In genomic region chr17:61487161-61487654, GRCh38 we compare ENCODE assay signal across 15 cellular contexts. TPM values are rescaled to one million over a fixed set of nuclear protein-coding genes. Genes with fewer than 3 reads are reported as not detected.
DNase-seq lines count a peak whose midpoint lies in the region; ATAC-seq and TF ChIP-seq lines count a peak whose summit lies in the region.
"Had no signal": no experiment of that assay in that cellular context is flagged by ENCODE, and none has a peak within 500 bp of the region (broad histone marks: within the 10 kb centered on the region; RNA-seq: fewer than 3 reads in every experiment).

No MANE protein-coding gene starts in this region.

- H3K9me1 ChIP-seq in IMR-90 (ENCODE audit: insufficient read depth, low read length) = peaks cover 8% of the 10 kb centered on the region; the same call in 1 of the 2 replicates

- in situ Hi-C loops in IMR-90 (cut with MboI; ENCODE audit: low sequenced_read_pairs) = no loop called here

- no peak for TF ChIP-seq POLR2A in IMR-90 (IDR thresholded peaks at IDR 0.05; ENCODE audit: low read depth, low read length)

- H3K4me3 Mint-ChIP-seq in Caco-2 (ENCODE audit: unreplicated experiment) = no peak overlapping the region
- H3K4me3 Mint-ChIP-seq: CD4-positive, CD25-positive, alpha-beta regulatory T cell had no signal

- H3K36me3 Mint-ChIP-seq in Caco-2 (ENCODE audit: insufficient read depth, unreplicated experiment) = no peaks in the 10 kb centered on the region
- H3K36me3 Mint-ChIP-seq: CD4-positive, CD25-positive, alpha-beta regulatory T cell had no signal

- no peak overlapping the region; the same call in 1 of the 2 replicates for H3K23ac ChIP-seq in IMR-90 (ENCODE audit: low read depth, low read length)

- no peaks in the 10 kb centered on the region for H3K9me3 Mint-ChIP-seq in Caco-2 (ENCODE audit: unreplicated experiment)
- H3K9me3 Mint-ChIP-seq: CD4-positive, CD25-positive, alpha-beta regulatory T cell had no signal

- H2AK9ac ChIP-seq in IMR-90 (replicated peaks; ENCODE audit: low read depth, low read length, poor library complexity) = no peak overlapping the region

- H3K9me3 ChIP-seq in Caco-2 (no peaks in the 10 kb centered on the region), IMR-90 (ENCODE audit: control insufficient read depth, insufficient read depth, low read length) (no peaks in the 10 kb centered on the region)

- no peak overlapping the region for H3K18ac ChIP-seq in IMR-90 (ENCODE audit: low read depth, low read length)

- DNase-seq in Caco-2 = no peak
- no peak for DNase-seq in IMR-90
- peak; percentile 79 for DNase-seq in islet precursor cell
- peak; percentile 90 for DNase-seq in retina
- DNase-seq in OCI-M1 (lab: John Stamatoyannopoulos, UW) = no peak
- no peak for DNase-seq in COLO668 (lab: John Stamatoyannopoulos, UW; ENCODE audit: unreplicated experiment)
- DNase-seq in cerebellum (ENCODE audit: low spot score) = no peak
- DNase-seq: AML-193; CD4-positive, CD25-positive, alpha-beta regulatory T cell; KG1; NCI-H2081; NCI-H510A treated with DMSO at 0.1 percent for 48 hours had no signal

- no peaks in the 10 kb centered on the region for H3K27me3 ChIP-seq in Caco-2 (replicated peaks; ENCODE audit: control insufficient read depth, insufficient read depth, low read length)
- 0 out of 2 replicates have a peak, but pooled peaks cover 4% of the 10 kb centered on the region for H3K27me3 ChIP-seq in IMR-90 (ENCODE audit: control insufficient read depth, insufficient read depth, low read length)

- peak overlapping the region; percentile 40 for H3K27ac Mint-ChIP-seq in Caco-2 (ENCODE audit: unreplicated experiment)

- no peak overlapping the region for H4K8ac ChIP-seq in IMR-90 (ENCODE audit: low read depth in 2 of 2, low read length in 2 of 2)

- no peak overlapping the region for H3K56ac ChIP-seq in IMR-90 (ENCODE audit: extremely low read depth, insufficient read depth, low read length)

- no peak overlapping the region for H4K5ac ChIP-seq in IMR-90 (ENCODE audit: low read depth, low read length)

- ATAC-seq in IMR-90 (ENCODE audit: low read depth) (no peak), GM19324 (IDR thresholded peaks at IDR 0.05; ENCODE audit: low FRiP score, unreplicated experiment) (no peak)

- BruUV-seq in Caco-2 (replicated peaks; lab: Mats Ljungman, UMichigan) (no TSS peak), IMR-90 (replicated peaks; lab: Mats Ljungman, UMichigan) (no TSS peak)

- H2BK120ac ChIP-seq in IMR-90 (ENCODE audit: low read depth, low read length) = no peak overlapping the region

- no peak overlapping the region for H4K91ac ChIP-seq in IMR-90 (ENCODE audit: insufficient read depth, low read depth, low read length)

- H4K20me1 ChIP-seq in IMR-90 (ENCODE audit: insufficient read depth, low read length) = no peaks in the 10 kb centered on the region

- WGBS in IMR-90 (ENCODE audit: extremely low coverage in 2 of 2, insufficient read length in 1 of 2), 2 experiments = 72% methylated on average over 11 of the region's 20 CpGs; no CpG with 5 or more reads in 1 of the 2 experiments

- peaks cover 37% of the 10 kb centered on the region for H3K4me1 Mint-ChIP-seq in Caco-2 (ENCODE audit: low read depth, unreplicated experiment)
- H3K4me1 Mint-ChIP-seq: CD4-positive, CD25-positive, alpha-beta regulatory T cell had no signal

- H2BK5ac ChIP-seq in IMR-90 (ENCODE audit: low read depth, low read length, poor library complexity, severe bottlenecking) = no peak overlapping the region

- dilution Hi-C loops in IMR-90 (cut with HindIII; ENCODE audit: low sequenced_read_pairs, unreplicated experiment) = no loop called here

- H3K4me3 ChIP-seq in Caco-2 (ENCODE audit: low read depth, low read length) = no peak overlapping the region
- no peak overlapping the region for H3K4me3 ChIP-seq in IMR-90 (ENCODE audit: insufficient read depth, low read depth, low read length)

- H2AK5ac ChIP-seq in IMR-90 (ENCODE audit: low read depth, low read length) = no peak overlapping the region; the same call in 1 of the 2 replicates

- 0 out of 3 replicates have a peak overlapping the region, but pooled peaks have one; percentile 12 for H2BK15ac ChIP-seq in IMR-90 (ENCODE audit: low read depth, low read length)

- no peak for TF ChIP-seq RAD21 in IMR-90 (IDR thresholded peaks at IDR 0.05; ENCODE audit: low read length)

- H3K27me3 Mint-ChIP-seq in Caco-2 (ENCODE audit: insufficient read depth, unreplicated experiment) = no peaks in the 10 kb centered on the region

- no peak overlapping the region for H2BK20ac ChIP-seq in IMR-90 (ENCODE audit: low read depth, low read length)

- TF ChIP-seq CTCF in Caco-2 (IDR thresholded peaks at IDR 0.05; ENCODE audit: insufficient read depth in 1 of 2, low read depth in 1 of 2, low read length in 1 of 2, severe bottlenecking in 1 of 2, unreplicated experiment in 1 of 2) (no peak), IMR-90 (conservative IDR thresholded peaks at IDR 0.05; ENCODE audit: low read depth, low read length) (no peak)

- CTCF ChIA-PET in Caco-2 (lab: Charles Lee) (interaction anchor here (0.6 to 1.2 kb wide), 4 partner anchors 24 to 1494 kb away, joined by 3 to 6 read pairs (median 3); no protein-coding TSS in a partner anchor), IMR-90 (lab: Yijun Ruan, JAX) (no interaction called here)

- POLR2A ChIA-PET in Caco-2 (lab: Charles Lee) (no interaction called here), IMR-90 (lab: Charles Lee; ENCODE audit: unreplicated experiment) (no interaction called here)

- H3K27ac ChIP-seq in IMR-90 (ENCODE audit: insufficient read depth, low read length) = no peak overlapping the region

- no peak overlapping the region for H3K4me2 ChIP-seq in IMR-90 (ENCODE audit: low read depth, low read length)

- no peak overlapping the region for H3K9ac ChIP-seq in IMR-90 (ENCODE audit: low read depth, low read length)

- no peaks in the 10 kb centered on the region for H3K36me3 ChIP-seq in Caco-2 (ENCODE audit: control insufficient read depth, insufficient read depth, low read length)
- H3K36me3 ChIP-seq in IMR-90 (ENCODE audit: control insufficient read depth, insufficient read depth, low read length) = no peaks in the 10 kb centered on the region

- H3K79me1 ChIP-seq in IMR-90 (ENCODE audit: low read depth in 1 of 2, low read length in 2 of 2) = no peaks in the 10 kb centered on the region

- H3K4me1 ChIP-seq in Caco-2 (peaks cover 35% of the 10 kb centered on the region), IMR-90 (ENCODE audit: control insufficient read depth, insufficient read depth, low read length) (peaks cover 9% of the 10 kb centered on the region)

- no peak overlapping the region for H3K4ac ChIP-seq in IMR-90 (ENCODE audit: low read depth, low read length)

- intact Hi-C loops in Caco-2 (cut with micrococcal nuclease; ENCODE audit: unreplicated experiment) = no loop called here
- intact Hi-C loops in IMR-90 (cut with micrococcal nuclease) = no loop called here

- no peak overlapping the region for H3K14ac ChIP-seq in IMR-90 (replicated peaks; ENCODE audit: low read depth, low read length)

- no peak overlapping the region for H2AFZ ChIP-seq in IMR-90 (replicated peaks; ENCODE audit: low read length, poor library complexity)

TF ChIP-seq in IMR-90, 13 proteins besides CTCF, POLR2A, EP300 and RAD21:
- TF ChIP-seq CEBPB (IDR thresholded peaks at IDR 0.05; ENCODE audit: low read depth, low read length) (no peak), MXI1 (IDR thresholded peaks at IDR 0.05; ENCODE audit: borderline replicate concordance, low read depth, low read length) (no peak)

RNA-seq across cellular contexts. Expression of gene TBX4, which starts 35.0 kb away (rescaled TPM):
- total RNA-seq in Caco-2 (2022) (2.5 TPM in 2 replicates), IMR-90 (2012; rRNA removed) (0.28 TPM in 1 of 2 replicates, not detected in the other), cerebellum (not detected)
- 0.05 TPM in 1 of 2 replicates, not detected in the other for polyA plus RNA-seq in IMR-90 (2012; rRNA removed)
- polyA plus RNA-seq in IMR-90 (2012; cell fraction: cytosol; rRNA removed) = 0.04 TPM in 1 of 2 replicates, not detected in the other
- polyA plus RNA-seq in IMR-90 (2012; cell fraction: nucleus; rRNA removed; ENCODE audit: low replicate concordance) = 0.12 and 0.23 TPM in 2 replicates
- total RNA-seq: CD4-positive, CD25-positive, alpha-beta regulatory T cell; H4; SK-MEL-5 had no signal
- polyA plus RNA-seq: CD4-positive, CD25-positive, alpha-beta regulatory T cell had no signal

Comparison
In these comparisons a context has a peak if more than half of its experiments do, and no peak if none do; other contexts are left out.
1. DNase-seq: peak in islet precursor cell (single experiment) and retina (single experiment); none in Caco-2 (0 of 2), IMR-90 (single experiment), OCI-M1 (single experiment), COLO668 (single experiment) and cerebellum (single experiment).